ENCODE assay signal across 12 cellular contexts in the genomic region with DNA sequence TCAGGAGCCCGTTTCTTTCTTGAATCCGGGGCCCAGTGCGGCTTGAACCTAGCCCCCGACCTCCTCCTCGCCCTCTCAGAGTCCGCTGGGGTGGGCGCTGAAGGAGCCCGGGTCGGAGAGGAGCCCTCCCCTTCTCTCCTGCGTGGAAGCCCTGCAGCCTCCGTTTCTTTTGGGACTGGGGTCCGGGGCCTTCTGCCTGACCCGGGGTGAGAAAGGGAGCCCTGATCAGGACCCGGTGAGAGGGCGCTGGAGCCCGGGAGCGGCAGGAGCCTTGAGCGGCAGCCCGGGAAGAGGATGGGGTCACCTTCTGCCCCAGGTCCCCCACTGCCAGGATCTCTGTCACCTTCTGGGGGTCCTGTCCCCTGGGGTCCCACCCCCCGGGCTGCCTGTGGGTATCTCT.
DNase-seq lines count a peak whose midpoint lies in the region; ATAC-seq, FAIRE-seq and TF ChIP-seq lines count a peak whose summit lies in the region.
"Had no signal": no experiment of that assay in that cellular context is flagged by ENCODE, and none has a peak within 500 bp of the region (broad histone marks: within the 10 kb centered on the region; RNA-seq: fewer than 3 reads in every experiment).

No MANE protein-coding gene starts in this region.

- intact Hi-C loops in left ventricle myocardium inferior (cut with micrococcal nuclease) (no loop called here), Right ventricle myocardium inferior (cut with DNase I) (no loop called here), aorta (cut with DNase I) (no loop called here)

- no peaks in the 10 kb centered on the region for H3K36me3 Mint-ChIP-seq in activated T-cell treated with anti-CD3 and anti-CD28 coated beads, Interleukin-2, amount 50 U/mL, for 24 hours (ENCODE audit: low read depth)

- H3K27ac Mint-ChIP-seq in activated T-cell treated with anti-CD3 and anti-CD28 coated beads, Interleukin-2, amount 50 U/mL, for 24 hours, result no peak overlapping the region
- H3K27ac Mint-ChIP-seq: activated T-helper 2 cell treated with anti-CD3 and anti-CD28 coated beads, Interferon-gamma antibody, Interleukin-2, Interleukin-4, amounts not matched to agents 10 μg/mL and 5 μg/mL and 100 μg/mL, durations not matched to agents 14 hours and 24 hours and 36 hours had no signal

- ATAC-seq in Right ventricle myocardium inferior (no peak), lung (ENCODE audit: insufficient read depth, low FRiP score) (no peak), aorta (ENCODE audit: low FRiP score) (peak; percentile 36), GM19467 (IDR thresholded peaks at IDR 0.05; ENCODE audit: unreplicated experiment) (no peak)

- H3K4me1 ChIP-seq in left ventricle myocardium inferior, result peaks cover 5% of the 10 kb centered on the region
- H3K4me1 ChIP-seq in lung (ENCODE audit: control insufficient read depth in 2 of 2, insufficient read depth in 2 of 2, low read length in 2 of 2), result peaks cover 0 to 10% of the 10 kb centered on the region in 2 donors
- no peaks in the 10 kb centered on the region for H3K4me1 ChIP-seq in aorta (ENCODE audit: control insufficient read depth in 1 of 2, insufficient read depth in 2 of 2, low read length in 2 of 2)

- TF ChIP-seq POLR2A in GM12892 (IDR thresholded peaks at IDR 0.05; ENCODE audit: low read depth, low read length), result no peak

- FAIRE-seq in GM12892 (lab: Jason Lieb, UNC), result no peak

- WGBS in lung, 2 donors, result 6 to 10% methylated on average over 20 of the region's 20 CpGs
- WGBS in aorta, 2 donors, result 4 to 7% methylated on average over 18 to 20 of the region's 20 CpGs

- H3K4me3 ChIP-seq in left ventricle myocardium inferior, result peak overlapping the region; percentile 53
- peak overlapping the region; percentile 53 to 81 for H3K4me3 ChIP-seq in cardiac fibroblast (replicated peaks in 1 of 2; ENCODE audit: low read depth in 2 of 2, low read length in 2 of 2)
- H3K4me3 ChIP-seq in lung, result peak overlapping the region; percentile 70
- H3K4me3 ChIP-seq in aorta (ENCODE audit: low read length in 2 of 2), result peak overlapping the region in 1 of 2 donors; percentile 27

- H3K27me3 ChIP-seq in left ventricle myocardium inferior (ENCODE audit: low read depth), result peaks cover 50% of the 10 kb centered on the region
- H3K27me3 ChIP-seq in lung (ENCODE audit: control insufficient read depth, insufficient read depth), result no peaks in the 10 kb centered on the region
- H3K27me3 ChIP-seq in aorta (ENCODE audit: control insufficient read depth in 1 of 2, insufficient read depth in 2 of 2, low read length in 1 of 2), result no peaks in the 10 kb centered on the region

- H3K4me1 Mint-ChIP-seq in activated T-cell treated with anti-CD3 and anti-CD28 coated beads, Interleukin-2, amount 50 U/mL, for 24 hours (ENCODE audit: low read depth), result peaks cover 6% of the 10 kb centered on the region

- DNase-seq in left ventricle myocardium inferior, result no peak
- no peak for DNase-seq in Right ventricle myocardium inferior (ENCODE audit: missing footprints)
- no peak for DNase-seq in cardiac fibroblast (ENCODE audit: low read depth in 2 of 2)
- DNase-seq in lung (ENCODE audit: low spot score), result no peak
- DNase-seq in aorta, result no peak
- DNase-seq in activated T-cell treated with anti-CD3 and anti-CD28 coated beads, Interleukin-2, amount 50 U/mL, for 24 hours, result no peak
- DNase-seq in GM12892 (ENCODE audit: insufficient read length), result no peak
- DNase-seq: activated CD4-positive, alpha-beta T cell treated with anti-CD3 and anti-CD28 coated beads for 1 hour; NCI-H526 treated with DMSO at 0.1 percent for 48 hours; SIG-M5 had no signal

- no peak for TF ChIP-seq CTCF in left ventricle myocardium inferior (IDR thresholded peaks at IDR 0.05; ENCODE audit: borderline replicate concordance)
- no peak for TF ChIP-seq CTCF in cardiac fibroblast (IDR thresholded peaks at IDR 0.05; ENCODE audit: low read depth, low read length)
- no peak for TF ChIP-seq CTCF in lung (IDR thresholded peaks at IDR 0.05; ENCODE audit: control extremely low read depth, extremely low read depth)

- H3K36me3 ChIP-seq in left ventricle myocardium inferior (no peaks in the 10 kb centered on the region), lung (ENCODE audit: control insufficient read depth in 2 of 2, insufficient read depth in 2 of 2, low read length in 2 of 2) (no peaks in the 10 kb centered on the region), aorta (ENCODE audit: control insufficient read depth in 1 of 2, insufficient read depth in 2 of 2, low read length in 1 of 2) (no peaks in the 10 kb centered on the region)

- H3K9me3 ChIP-seq in left ventricle myocardium inferior (replicated peaks), result no peaks in the 10 kb centered on the region
- H3K9me3 ChIP-seq in lung (ENCODE audit: control insufficient read depth in 2 of 2, insufficient read depth in 1 of 2, low read length in 1 of 2), result peaks cover 0 to 4% of the 10 kb centered on the region in 2 donors
- no peaks in the 10 kb centered on the region for H3K9me3 ChIP-seq in aorta (ENCODE audit: control insufficient read depth, low read length)

- H3K27me3 Mint-ChIP-seq in activated T-cell treated with anti-CD3 and anti-CD28 coated beads, Interleukin-2, amount 50 U/mL, for 24 hours, result peaks cover 46% of the 10 kb centered on the region

- H3K9me3 Mint-ChIP-seq in activated T-cell treated with anti-CD3 and anti-CD28 coated beads, Interleukin-2, amount 50 U/mL, for 24 hours, result peaks cover 3% of the 10 kb centered on the region

- H3K4me3 Mint-ChIP-seq in activated T-cell treated with anti-CD3 and anti-CD28 coated beads, Interleukin-2, amount 50 U/mL, for 24 hours, result no peak overlapping the region

- no peak overlapping the region for H3K27ac ChIP-seq in left ventricle myocardium inferior (replicated peaks)
- peak overlapping the region in 1 of 2 donors; percentile 56 for H3K27ac ChIP-seq in lung (ENCODE audit: low read depth in 1 of 2, low read length in 1 of 2)
- no peak overlapping the region for H3K27ac ChIP-seq in aorta (ENCODE audit: low read depth in 1 of 2, low read length in 2 of 2)
